ENCODE assay signal across 23 cellular contexts in the genomic region with DNA sequence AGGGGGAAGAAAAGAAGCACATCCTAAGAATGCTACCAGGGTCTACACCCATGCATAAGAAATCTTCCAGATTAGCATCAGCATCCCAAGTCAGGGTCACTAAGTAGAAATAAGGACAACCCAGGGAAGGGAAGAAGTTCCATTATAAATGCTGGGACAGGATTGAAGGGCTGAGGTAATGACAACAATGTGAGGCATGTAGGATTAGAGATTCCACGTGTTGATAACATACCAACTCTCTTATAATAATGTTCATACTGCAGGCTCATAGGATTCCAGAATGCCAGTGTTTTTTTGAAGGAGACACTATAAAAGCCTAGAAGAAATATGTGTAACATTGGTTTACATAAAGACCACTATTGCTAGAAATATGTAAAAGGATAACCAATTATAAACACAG.
A peak's percentile ranks its signal among the peaks of the same experiment; 100 is the strongest.
DNase-seq lines count a peak whose midpoint lies in the region; ATAC-seq, FAIRE-seq and TF ChIP-seq lines count a peak whose summit lies in the region.
"Had no signal": no experiment of that assay in that cellular context is flagged by ENCODE, and none has a peak within 500 bp of the region (broad histone marks: within the 10 kb centered on the region; RNA-seq: fewer than 3 reads in every experiment).

No MANE protein-coding gene starts in this region.

- H3K9me3 Mint-ChIP-seq in activated T-cell treated with anti-CD3 and anti-CD28 coated beads, Interleukin-2, amount 50 U/mL, for 4 hours = no peaks in the 10 kb centered on the region
- H3K9me3 Mint-ChIP-seq: GM23338 had no signal

- H3K36me3 ChIP-seq in adipocyte (ENCODE audit: control insufficient read depth, insufficient read depth, low read length, severe bottlenecking) = no peaks in the 10 kb centered on the region
- H3K36me3 ChIP-seq: BE2C had no signal

- H3K9me3 ChIP-seq in adipocyte (ENCODE audit: control insufficient read depth, low read length) = no peaks in the 10 kb centered on the region
- H3K9me3 ChIP-seq: BE2C, Caco-2 had no signal

- no peaks in the 10 kb centered on the region for H3K27me3 Mint-ChIP-seq in activated T-cell treated with anti-CD3 and anti-CD28 coated beads, Interleukin-2, amount 50 U/mL, for 4 hours (ENCODE audit: low read depth)
- H3K27me3 Mint-ChIP-seq: CD4-positive, CD25-positive, alpha-beta regulatory T cell had no signal

- no peak overlapping the region for H3K4me3 Mint-ChIP-seq in activated T-cell treated with anti-CD3 and anti-CD28 coated beads, Interleukin-2, amount 50 U/mL, for 4 hours
- H3K4me3 Mint-ChIP-seq: CD4-positive, CD25-positive, alpha-beta regulatory T cell; CD8-positive, alpha-beta memory T cell; GM23338; IgD-negative memory B cell had no signal

- H3K9ac ChIP-seq in adipocyte (ENCODE audit: low read length) = no peak overlapping the region

- no peaks in the 10 kb centered on the region for H3K4me1 Mint-ChIP-seq in activated T-cell treated with anti-CD3 and anti-CD28 coated beads, Interleukin-2, amount 50 U/mL, for 4 hours (ENCODE audit: low read depth)
- H3K4me1 Mint-ChIP-seq: CD4-positive, CD25-positive, alpha-beta regulatory T cell; CD8-positive, alpha-beta memory T cell; GM23338; IgD-negative memory B cell had no signal

- no peak for TF ChIP-seq CTCF in retinal pigment epithelial cell (conservative IDR thresholded peaks at IDR 0.05; ENCODE audit: low read depth, low read length)
- no peak for TF ChIP-seq CTCF in D721Med (IDR thresholded peaks at IDR 0.05; ENCODE audit: insufficient read depth, missing control alignments)

- no peaks in the 10 kb centered on the region for H3K36me3 Mint-ChIP-seq in activated T-cell treated with anti-CD3 and anti-CD28 coated beads, Interleukin-2, amount 50 U/mL, for 4 hours (ENCODE audit: insufficient read depth)
- H3K36me3 Mint-ChIP-seq: CD4-positive, CD25-positive, alpha-beta regulatory T cell; CD8-positive, alpha-beta memory T cell; IgD-negative memory B cell had no signal

- no peak overlapping the region for H3K4me3 ChIP-seq in adipocyte (ENCODE audit: low read length)
- no peak overlapping the region for H3K4me3 ChIP-seq in retinal pigment epithelial cell (ENCODE audit: low read length)
- H3K4me3 ChIP-seq: GM12878, GM23338 had no signal

- FAIRE-seq in D721Med (lab: Jason Lieb, UNC) = no peak
- FAIRE-seq: GM12878, H54, HepG2 had no signal

- no peaks in the 10 kb centered on the region for H3K4me1 ChIP-seq in adipocyte (ENCODE audit: control insufficient read depth, insufficient read depth, low read length)
- H3K4me1 ChIP-seq: Caco-2 had no signal

- DNase-seq in EH (ENCODE audit: low read depth) = peak; percentile 78
- DNase-seq in HS-27A (ENCODE audit: low read depth) = peak; percentile 26
- peak; percentile 32 for DNase-seq in adipocyte (ENCODE audit: low read depth)
- DNase-seq in retinal pigment epithelial cell (ENCODE audit: low read depth) = peak; percentile 16
- DNase-seq in D721Med (ENCODE audit: insufficient read length, low spot score) = no peak
- DNase-seq in activated T-cell treated with anti-CD3 and anti-CD28 coated beads, Interleukin-2, amount 50 U/mL, for 4 hours = no peak
- DNase-seq: 8988T; BE2C; C1 segment of cervical spinal cord; Caco-2; CD4-positive, CD25-positive, alpha-beta regulatory T cell; CD8-positive, alpha-beta memory T cell; DMS153; DMS79; HCEC 1CT; KBM-7 had no signal

- H3K27me3 ChIP-seq in adipocyte (replicated peaks; ENCODE audit: control insufficient read depth, insufficient read depth, low read length) = peaks cover 2% of the 10 kb centered on the region
- H3K27me3 ChIP-seq: BE2C had no signal

- ATAC-seq in GM21576 (IDR thresholded peaks at IDR 0.05; ENCODE audit: unreplicated experiment) = no peak
- ATAC-seq in GM21786 (IDR thresholded peaks at IDR 0.05; ENCODE audit: unreplicated experiment) = no peak
- ATAC-seq in activated T-cell treated with anti-CD3 and anti-CD28 coated beads, Interleukin-2, amount 50 U/mL, for 4 hours = no peak
- ATAC-seq: GM12878, GM23338, HepG2 had no signal

Comparison
In these comparisons a context has a peak if more than half of its experiments do, and no peak if none do; other contexts are left out.
1. DNase-seq: peak in EH (single experiment), HS-27A (single experiment), adipocyte (single experiment) and retinal pigment epithelial cell (single experiment); none in D721Med (single experiment) and activated T-cell treated with anti-CD3 and anti-CD28 coated beads, Interleukin-2, amount 50 U/mL, for 4 hours (single experiment).